2 cellular contexts compared by ENCODE assay signal in the genomic region with DNA sequence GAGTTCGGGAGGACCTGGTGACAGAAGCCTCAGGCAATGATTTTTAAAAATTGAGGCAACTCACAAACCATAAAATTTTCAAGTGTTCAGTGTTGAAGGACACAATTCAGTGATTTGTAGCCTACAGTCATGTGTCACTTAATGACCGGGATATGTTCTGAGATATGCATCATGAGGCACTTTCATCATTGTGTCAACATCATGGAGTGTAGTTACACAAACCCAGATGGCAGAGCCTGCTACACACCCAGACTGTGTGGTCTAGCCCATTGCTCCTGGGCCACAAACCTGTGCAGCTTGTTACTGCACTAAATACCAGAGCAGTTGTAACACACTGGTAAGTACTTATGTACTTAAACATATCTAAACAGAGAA.
TF ChIP-seq lines count a peak whose summit lies in the region.

No MANE protein-coding gene starts in this region.

TF ChIP-seq in A549, 52 proteins besides CTCF, POLR2A, EP300 and RAD21:
- TF ChIP-seq KDM1A (IDR thresholded peaks at IDR 0.05; ENCODE audit: low read depth): no peak
- no peak for TF ChIP-seq NFE2L2 (conservative IDR thresholded peaks at IDR 0.05; ENCODE audit: low read length)
- no peak for TF ChIP-seq FOSL2 (IDR thresholded peaks at IDR 0.05)
- TF ChIP-seq FOSL2 (CRISPR knock-in tag; IDR thresholded peaks at IDR 0.05): no peak
- TF ChIP-seq POLR2AphosphoS2 (conservative IDR thresholded peaks at IDR 0.05; ENCODE audit: low read length): no peak
- no peak for TF ChIP-seq RARB (CRISPR knock-in tag; IDR thresholded peaks at IDR 0.05)
- TF ChIP-seq MYC (IDR thresholded peaks at IDR 0.05; ENCODE audit: borderline replicate concordance, low read length): no peak
- TF ChIP-seq KDM5A (IDR thresholded peaks at IDR 0.05): no peak
- no peak for TF ChIP-seq MAFK (IDR thresholded peaks at IDR 0.05; ENCODE audit: partially characterized antibody)
- no peak for TF ChIP-seq HOXA7 (CRISPR knock-in tag; IDR thresholded peaks at IDR 0.05)
- no peak for TF ChIP-seq ZSCAN20 (CRISPR knock-in tag; IDR thresholded peaks at IDR 0.05)
- TF ChIP-seq, protein P1, sequence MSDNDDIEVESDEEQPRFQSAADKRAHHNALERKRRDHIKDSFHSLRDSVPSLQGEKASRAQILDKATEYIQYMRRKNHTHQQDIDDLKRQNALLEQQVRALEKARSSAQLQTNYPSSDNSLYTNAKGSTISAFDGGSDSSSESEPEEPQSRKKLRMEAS (IDR thresholded peaks at IDR 0.05): no peak
- no peak for TF ChIP-seq HEYL (CRISPR knock-in tag; IDR thresholded peaks at IDR 0.05)
- TF ChIP-seq CEBPB (IDR thresholded peaks at IDR 0.05): no peak
- no peak for TF ChIP-seq MAZ (IDR thresholded peaks at IDR 0.05; ENCODE audit: borderline replicate concordance, low read depth, low read length)
TF ChIP-seq in A549: peak in this region for 0.

TF ChIP-seq in HCT116, 20 proteins besides CTCF, POLR2A, EP300 and RAD21:
- TF ChIP-seq YY1 (IDR thresholded peaks at IDR 0.05; ENCODE audit: extremely low read depth, insufficient replicate concordance, low read depth, low read length) (no peak), ZNF274 (IDR thresholded peaks at IDR 0.05; ENCODE audit: low read depth, low read length) (no peak), SP1 (IDR thresholded peaks at IDR 0.05; ENCODE audit: low read depth) (no peak), EGR1 (IDR thresholded peaks at IDR 0.05; ENCODE audit: low read depth) (no peak), ZFX (IDR thresholded peaks at IDR 0.05) (no peak), EZH2phosphoT487 (IDR thresholded peaks at IDR 0.05; ENCODE audit: borderline replicate concordance) (no peak), SRF (IDR thresholded peaks at IDR 0.05; ENCODE audit: low read depth) (no peak), JUND (IDR thresholded peaks at IDR 0.05) (no peak), FOSL1 (IDR thresholded peaks at IDR 0.05; ENCODE audit: low read depth) (no peak), TCF7L2 (IDR thresholded peaks at IDR 0.05; ENCODE audit: borderline replicate concordance, extremely low read depth, insufficient read depth, insufficient read length) (no peak), CBX3 (IDR thresholded peaks at IDR 0.05; ENCODE audit: low read depth) (no peak), SIN3A (IDR thresholded peaks at IDR 0.05; ENCODE audit: low read depth) (no peak), CEBPB (IDR thresholded peaks at IDR 0.05; ENCODE audit: low read depth) (no peak), EZH2 (IDR thresholded peaks at IDR 0.05) (no peak), ELF1 (IDR thresholded peaks at IDR 0.05; ENCODE audit: borderline replicate concordance, low read depth) (no peak)
- TF ChIP-seq, protein P2, sequence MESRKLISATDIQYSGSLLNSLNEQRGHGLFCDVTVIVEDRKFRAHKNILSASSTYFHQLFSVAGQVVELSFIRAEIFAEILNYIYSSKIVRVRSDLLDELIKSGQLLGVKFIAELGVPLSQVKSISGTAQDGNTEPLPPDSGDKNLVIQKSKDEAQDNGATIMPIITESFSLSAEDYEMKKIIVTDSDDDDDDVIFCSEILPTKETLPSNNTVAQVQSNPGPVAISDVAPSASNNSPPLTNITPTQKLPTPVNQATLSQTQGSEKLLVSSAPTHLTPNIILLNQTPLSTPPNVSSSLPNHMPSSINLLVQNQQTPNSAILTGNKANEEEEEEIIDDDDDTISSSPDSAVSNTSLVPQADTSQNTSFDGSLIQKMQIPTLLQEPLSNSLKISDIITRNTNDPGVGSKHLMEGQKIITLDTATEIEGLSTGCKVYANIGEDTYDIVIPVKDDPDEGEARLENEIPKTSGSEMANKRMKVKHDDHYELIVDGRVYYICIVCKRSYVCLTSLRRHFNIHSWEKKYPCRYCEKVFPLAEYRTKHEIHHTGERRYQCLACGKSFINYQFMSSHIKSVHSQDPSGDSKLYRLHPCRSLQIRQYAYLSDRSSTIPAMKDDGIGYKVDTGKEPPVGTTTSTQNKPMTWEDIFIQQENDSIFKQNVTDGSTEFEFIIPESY (IDR thresholded peaks at IDR 0.05; ENCODE audit: extremely low read depth, insufficient replicate concordance, low read length): no peak
- TF ChIP-seq, protein P1 (IDR thresholded peaks at IDR 0.05): no peak
- TF ChIP-seq, protein P3, sequence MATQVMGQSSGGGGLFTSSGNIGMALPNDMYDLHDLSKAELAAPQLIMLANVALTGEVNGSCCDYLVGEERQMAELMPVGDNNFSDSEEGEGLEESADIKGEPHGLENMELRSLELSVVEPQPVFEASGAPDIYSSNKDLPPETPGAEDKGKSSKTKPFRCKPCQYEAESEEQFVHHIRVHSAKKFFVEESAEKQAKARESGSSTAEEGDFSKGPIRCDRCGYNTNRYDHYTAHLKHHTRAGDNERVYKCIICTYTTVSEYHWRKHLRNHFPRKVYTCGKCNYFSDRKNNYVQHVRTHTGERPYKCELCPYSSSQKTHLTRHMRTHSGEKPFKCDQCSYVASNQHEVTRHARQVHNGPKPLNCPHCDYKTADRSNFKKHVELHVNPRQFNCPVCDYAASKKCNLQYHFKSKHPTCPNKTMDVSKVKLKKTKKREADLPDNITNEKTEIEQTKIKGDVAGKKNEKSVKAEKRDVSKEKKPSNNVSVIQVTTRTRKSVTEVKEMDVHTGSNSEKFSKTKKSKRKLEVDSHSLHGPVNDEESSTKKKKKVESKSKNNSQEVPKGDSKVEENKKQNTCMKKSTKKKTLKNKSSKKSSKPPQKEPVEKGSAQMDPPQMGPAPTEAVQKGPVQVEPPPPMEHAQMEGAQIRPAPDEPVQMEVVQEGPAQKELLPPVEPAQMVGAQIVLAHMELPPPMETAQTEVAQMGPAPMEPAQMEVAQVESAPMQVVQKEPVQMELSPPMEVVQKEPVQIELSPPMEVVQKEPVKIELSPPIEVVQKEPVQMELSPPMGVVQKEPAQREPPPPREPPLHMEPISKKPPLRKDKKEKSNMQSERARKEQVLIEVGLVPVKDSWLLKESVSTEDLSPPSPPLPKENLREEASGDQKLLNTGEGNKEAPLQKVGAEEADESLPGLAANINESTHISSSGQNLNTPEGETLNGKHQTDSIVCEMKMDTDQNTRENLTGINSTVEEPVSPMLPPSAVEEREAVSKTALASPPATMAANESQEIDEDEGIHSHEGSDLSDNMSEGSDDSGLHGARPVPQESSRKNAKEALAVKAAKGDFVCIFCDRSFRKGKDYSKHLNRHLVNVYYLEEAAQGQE (IDR thresholded peaks at IDR 0.05; ENCODE audit: low read depth): no peak
